8 cellular contexts compared by ENCODE assay signal in the genomic region with DNA sequence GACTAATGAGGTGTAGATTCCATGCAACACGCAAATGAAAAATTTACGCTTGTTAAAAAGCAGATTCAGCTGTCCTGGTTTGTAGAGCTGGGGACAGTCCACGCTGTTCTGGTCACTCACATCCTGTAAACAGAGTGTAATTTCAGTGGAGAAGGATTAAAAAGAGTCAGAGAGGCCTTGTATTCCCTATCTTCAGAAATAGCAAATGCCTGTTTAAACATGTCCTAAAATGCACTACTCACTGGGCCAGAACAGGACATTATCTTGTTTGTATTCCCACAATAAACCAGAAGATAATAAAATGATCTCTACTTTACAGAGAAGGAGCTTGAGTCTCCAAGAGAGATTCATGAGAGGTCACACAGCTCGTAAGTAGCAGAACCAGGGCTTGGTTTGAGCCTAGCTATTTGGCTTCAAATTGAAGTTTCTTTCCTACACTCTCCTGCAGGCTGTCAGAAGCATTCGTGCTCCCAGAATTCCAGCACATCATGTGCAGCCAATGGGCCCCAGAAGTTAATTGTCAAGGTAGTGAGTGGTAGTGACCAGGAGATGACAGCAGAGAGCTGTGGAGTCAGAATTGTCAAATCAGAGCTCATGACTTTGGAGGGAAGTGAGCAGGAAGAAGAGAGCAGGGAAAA.
DNase-seq lines count a peak whose midpoint lies in the region; ATAC-seq, FAIRE-seq and TF ChIP-seq lines count a peak whose summit lies in the region.

No MANE protein-coding gene starts in this region.

- H3K4me3 ChIP-seq in GM23248: no peak overlapping the region
- H3K4me3 ChIP-seq in WERI-Rb-1 (ENCODE audit: low read depth, low read length): no peak overlapping the region
- no peak overlapping the region for H3K4me3 ChIP-seq in small intestine (ENCODE audit: low read depth in 1 of 2, low read length in 2 of 2)

- H3K36me3 ChIP-seq in GM23248 (ENCODE audit: low read depth) (no peaks in the 10 kb centered on the region), WERI-Rb-1 (no peaks in the 10 kb centered on the region), small intestine (ENCODE audit: control insufficient read depth in 2 of 2, insufficient read depth in 2 of 2, low read length in 2 of 2) (no peaks in the 10 kb centered on the region)

- peaks cover 28% of the 10 kb centered on the region for H3K4me1 ChIP-seq in GM23248 (ENCODE audit: insufficient read depth)
- H3K4me1 ChIP-seq in small intestine (ENCODE audit: control insufficient read depth in 2 of 2, insufficient read depth in 1 of 2, low read depth in 1 of 2, low read length in 1 of 2): no peaks in the 10 kb centered on the region

- H3F3A ChIP-seq in GM23248 (ENCODE audit: insufficient read depth): peaks cover 28% of the 10 kb centered on the region

- no peaks in the 10 kb centered on the region for H3K9me3 Mint-ChIP-seq in activated T-cell treated with anti-CD3 and anti-CD28 coated beads, Interleukin-2, amount 50 U/mL, for 4 hours

- H3K27me3 Mint-ChIP-seq in activated T-cell treated with anti-CD3 and anti-CD28 coated beads, Interleukin-2, amount 50 U/mL, for 4 hours (ENCODE audit: low read depth): no peaks in the 10 kb centered on the region

- no peak overlapping the region; the same call in 1 of the 2 replicates for H2AFZ ChIP-seq in GM23248

- H3K9me3 ChIP-seq in GM23248 (ENCODE audit: low read depth): no peaks in the 10 kb centered on the region
- H3K9me3 ChIP-seq in WERI-Rb-1 (ENCODE audit: severe bottlenecking): no peaks in the 10 kb centered on the region
- no peaks in the 10 kb centered on the region for H3K9me3 ChIP-seq in small intestine (ENCODE audit: control insufficient read depth, low read depth)

- no peaks in the 10 kb centered on the region for H4K20me1 ChIP-seq in GM23248 (ENCODE audit: insufficient read depth)

- H3K79me2 ChIP-seq in GM23248 (ENCODE audit: insufficient read depth): no peaks in the 10 kb centered on the region

- ATAC-seq in GM21619 (IDR thresholded peaks at IDR 0.05; ENCODE audit: unreplicated experiment): no peak
- no peak for ATAC-seq in activated T-cell treated with anti-CD3 and anti-CD28 coated beads, Interleukin-2, amount 50 U/mL, for 4 hours

- in situ Hi-C loops in GM23248 (cut with MboI): no loop called here

- DNase-seq in GM23248 (peak; percentile 10), WERI-Rb-1 (peak; percentile 11), iPS DF 4.7 (ENCODE audit: extremely low read depth, low spot score) (peak; percentile 58), small intestine (peak; percentile 21), NCI-H1694 treated with DMSO at 0.1 percent for 48 hours (lab: John Stamatoyannopoulos, UW) (no peak), activated gamma-delta T cell treated with Interleukin-2 at 50 U/mL for 16 hours (no peak)
- no peak for DNase-seq in activated T-cell treated with anti-CD3 and anti-CD28 coated beads, Interleukin-2, amount 50 U/mL, for 4 hours

- H3K27me3 ChIP-seq in GM23248 (replicated peaks; ENCODE audit: insufficient read depth) (no peaks in the 10 kb centered on the region), WERI-Rb-1 (ENCODE audit: insufficient read depth, low read depth, severe bottlenecking) (no peaks in the 10 kb centered on the region), small intestine (ENCODE audit: control insufficient read depth in 2 of 2, insufficient read depth in 2 of 2, low read length in 2 of 2) (no peaks in the 10 kb centered on the region)

- no peak overlapping the region for H3K4me3 Mint-ChIP-seq in activated T-cell treated with anti-CD3 and anti-CD28 coated beads, Interleukin-2, amount 50 U/mL, for 4 hours

- H3K27ac ChIP-seq in GM23248 (peak overlapping the region; percentile 87), WERI-Rb-1 (no peak overlapping the region), small intestine (ENCODE audit: low read depth in 1 of 2, low read length in 1 of 2) (peak overlapping the region in 1 of 2 donors; percentile 46)

- H3K9me2 ChIP-seq in GM23248 (ENCODE audit: insufficient read depth): no peaks in the 10 kb centered on the region

- peak overlapping the region; percentile 10 for H3K4me2 ChIP-seq in GM23248 (ENCODE audit: unreplicated experiment)

- no peaks in the 10 kb centered on the region for H3K36me3 Mint-ChIP-seq in activated T-cell treated with anti-CD3 and anti-CD28 coated beads, Interleukin-2, amount 50 U/mL, for 4 hours (ENCODE audit: insufficient read depth)

- peak; percentile 84 for TF ChIP-seq CTCF in WERI-Rb-1 (IDR thresholded peaks at IDR 0.05; ENCODE audit: low read depth, low read length)

- H3K9ac ChIP-seq in GM23248: peak overlapping the region; percentile 59

- no peaks in the 10 kb centered on the region for H3K4me1 Mint-ChIP-seq in activated T-cell treated with anti-CD3 and anti-CD28 coated beads, Interleukin-2, amount 50 U/mL, for 4 hours (ENCODE audit: low read depth)

- 81 to 83% methylated on average over 5 of the region's 5 CpGs for WGBS in GM23248 (ENCODE audit: low coverage in 1 of 2, low lambda C conversion rate in 2 of 2, missing lambda C conversion rate in 2 of 2), 2 experiments
- WGBS in small intestine, 3 donors: 72 to 86% (median 78%) methylated on average over 5 of the region's 5 CpGs

- FAIRE-seq in small intestine (lab: Jason Lieb, UNC): no peak

Comparison
In these comparisons a context has a peak if more than half of its experiments do, and no peak if none do; other contexts are left out.
1. DNase-seq: peak in GM23248 (single experiment), WERI-Rb-1 (single experiment), iPS DF 4.7 (single experiment) and small intestine (single experiment); none in NCI-H1694 treated with DMSO at 0.1 percent for 48 hours (single experiment), activated T-cell treated with anti-CD3 and anti-CD28 coated beads, Interleukin-2, amount 50 U/mL, for 4 hours (single experiment) and activated gamma-delta T cell treated with Interleukin-2 at 50 U/mL for 16 hours (single experiment).